In genomic region chrX:7077910-7078245, GRCh38 we compare ENCODE assay signal across 19 cellular contexts.
A peak's percentile ranks its signal among the peaks of the same experiment; 100 is the strongest.
DNase-seq lines count a peak whose midpoint lies in the region; ATAC-seq and TF ChIP-seq lines count a peak whose summit lies in the region.
"Had no signal": no experiment of that assay in that cellular context is flagged by ENCODE, and none has a peak within 500 bp of the region (broad histone marks: within the 10 kb centered on the region; RNA-seq: fewer than 3 reads in every experiment).

No MANE protein-coding gene starts in this region.

- ATAC-seq in DND-41 (ENCODE audit: insufficient read depth, low read depth) (peak; percentile 41), HG03025 (IDR thresholded peaks at IDR 0.05; ENCODE audit: low FRiP score, unreplicated experiment) (no peak)

- peaks cover 28% of the 10 kb centered on the region for H3K36me3 Mint-ChIP-seq in neural progenitor cell

- DNase-seq in NCI-H82 (lab: John Stamatoyannopoulos, UW) (peak; percentile 2), NCI-H82 treated with DMSO at 0.1 percent for 48 hours (lab: John Stamatoyannopoulos, UW; ENCODE audit: unreplicated experiment) (no peak), DND-41 (peak; percentile 60), neural progenitor cell (ENCODE audit: low spot score) (peak; percentile 19), ovary (no peak), UCSD-AML1 (lab: John Stamatoyannopoulos, UW; ENCODE audit: unreplicated experiment) (no peak)
- DNase-seq: C1 segment of cervical spinal cord; Calu3; CD4-positive, alpha-beta memory T cell; COR-L47; DMS53; DMS79 treated with DMSO at 0.1 percent for 48 hours; GOT3; HFFc6 had no signal

- 89 to 95% (median 94%) methylated on average over 5 of the region's 5 CpGs for WGBS in ovary, 3 donors

- H3K27ac ChIP-seq in DND-41 (ENCODE audit: low read length) (peak overlapping the region; percentile 100), neural progenitor cell (no peak overlapping the region), ovary (no peak overlapping the region)
- H3K27ac ChIP-seq: 22Rv1 had no signal

- H3K4me1 Mint-ChIP-seq in neural progenitor cell = peaks cover 7% of the 10 kb centered on the region

- H3K36me3 ChIP-seq in DND-41 (ENCODE audit: insufficient read depth, low read length) = peaks cover 53% of the 10 kb centered on the region
- no peaks in the 10 kb centered on the region; the same call in 1 of the 2 replicates for H3K36me3 ChIP-seq in Loucy (ENCODE audit: insufficient read depth, low read length)
- no peaks in the 10 kb centered on the region for H3K36me3 ChIP-seq in neural progenitor cell
- H3K36me3 ChIP-seq in ovary = no peaks in the 10 kb centered on the region

- no peaks in the 10 kb centered on the region for H3K9me3 ChIP-seq in DND-41 (ENCODE audit: insufficient read depth, low read length, severe bottlenecking)
- no peaks in the 10 kb centered on the region for H3K9me3 ChIP-seq in Loucy (ENCODE audit: insufficient read depth, low read depth, low read length)
- H3K9me3 ChIP-seq in neural progenitor cell (ENCODE audit: low read depth) = no peaks in the 10 kb centered on the region
- H3K9me3 ChIP-seq in ovary = no peaks in the 10 kb centered on the region
- H3K9me3 ChIP-seq: HAP-1 had no signal

- intact Hi-C loops in ovary (cut with DNase I) = no loop called here

- no peaks in the 10 kb centered on the region for H3K27me3 ChIP-seq in DND-41 (ENCODE audit: insufficient read depth, low read length, poor library complexity)
- H3K27me3 ChIP-seq in Loucy (ENCODE audit: insufficient read depth, low read length, poor library complexity, severe bottlenecking) = no peaks in the 10 kb centered on the region
- H3K27me3 ChIP-seq in neural progenitor cell = no peaks in the 10 kb centered on the region
- no peaks in the 10 kb centered on the region for H3K27me3 ChIP-seq in ovary

- H3K4me1 ChIP-seq in DND-41 (ENCODE audit: insufficient read depth, low read length) = peaks cover 100% of the 10 kb centered on the region
- peaks cover 50% of the 10 kb centered on the region for H3K4me1 ChIP-seq in Loucy (ENCODE audit: insufficient read depth, low read length, poor library complexity, severe bottlenecking)
- H3K4me1 ChIP-seq in neural progenitor cell = no peaks in the 10 kb centered on the region
- H3K4me1 ChIP-seq in ovary (ENCODE audit: insufficient read depth) = no peaks in the 10 kb centered on the region
- H3K4me1 ChIP-seq: HAP-1 had no signal

- peak overlapping the region; percentile 67 for H3K9ac ChIP-seq in DND-41 (ENCODE audit: low read depth, low read length)
- peak overlapping the region; percentile 22 for H3K9ac ChIP-seq in Loucy (ENCODE audit: low read depth, low read length, poor library complexity, severe bottlenecking)
- no peak overlapping the region for H3K9ac ChIP-seq in neural progenitor cell

- H3K27ac Mint-ChIP-seq in neural progenitor cell = no peak overlapping the region
- H3K27ac Mint-ChIP-seq: B cell, HFFc6 had no signal

- TF ChIP-seq CTCF in DND-41 (IDR thresholded peaks at IDR 0.05; ENCODE audit: borderline replicate concordance, extremely low read depth, low read length, poor library complexity, severe bottlenecking) = no peak
- no peak for TF ChIP-seq CTCF in Loucy (conservative IDR thresholded peaks at IDR 0.05; ENCODE audit: low read length)
- no peak for TF ChIP-seq CTCF in neural progenitor cell (IDR thresholded peaks at IDR 0.05)
- no peak for TF ChIP-seq CTCF in ovary (IDR thresholded peaks at IDR 0.05)

- H3K79me2 ChIP-seq in DND-41 (ENCODE audit: insufficient read depth, low read length) = peaks cover 94% of the 10 kb centered on the region
- H3K79me2 ChIP-seq in Loucy (ENCODE audit: insufficient read depth, low read length) = peaks cover 4% of the 10 kb centered on the region; the same call in 1 of the 2 replicates
- no peaks in the 10 kb centered on the region for H3K79me2 ChIP-seq in neural progenitor cell (ENCODE audit: low read depth)

- no peak for TF ChIP-seq POLR2A in ovary (IDR thresholded peaks at IDR 0.05)

- no peak overlapping the region for H3K4me3 Mint-ChIP-seq in neural progenitor cell
- H3K4me3 Mint-ChIP-seq: B cell; CD4-positive, alpha-beta memory T cell; HFFc6 had no signal

- H3F3A ChIP-seq in Loucy (ENCODE audit: low read depth) = no peaks in the 10 kb centered on the region
- no peaks in the 10 kb centered on the region for H3F3A ChIP-seq in neural progenitor cell (ENCODE audit: low read depth)

- H3K4me3 ChIP-seq in DND-41 (ENCODE audit: low read depth in 1 of 2, low read length in 2 of 2) (peak overlapping the region in 1 of 2 experiments; percentile 2; a peak in 1 of 4 replicates), Loucy (ENCODE audit: low read length, poor library complexity, severe bottlenecking) (no peak overlapping the region), neural progenitor cell (no peak overlapping the region), ovary (no peak overlapping the region)
- H3K4me3 ChIP-seq: HAP-1 had no signal

- H3K4me2 ChIP-seq in DND-41 (ENCODE audit: insufficient read depth, low read length) = peak overlapping the region; percentile 56; the same call in 1 of the 2 replicates
- no peak overlapping the region for H3K4me2 ChIP-seq in Loucy (ENCODE audit: low read depth, low read length, poor library complexity, severe bottlenecking)
- no peak overlapping the region for H3K4me2 ChIP-seq in neural progenitor cell

- H4K20me1 ChIP-seq in DND-41 (ENCODE audit: insufficient read depth, low read length) = no peaks in the 10 kb centered on the region
- no peaks in the 10 kb centered on the region for H4K20me1 ChIP-seq in Loucy (ENCODE audit: insufficient read depth, low read length, poor library complexity, severe bottlenecking)
- H4K20me1 ChIP-seq in neural progenitor cell (ENCODE audit: low read depth) = no peaks in the 10 kb centered on the region

- H3K9me2 ChIP-seq in Loucy (replicated peaks; ENCODE audit: low read depth, low read length) = no peaks in the 10 kb centered on the region

- H3K9me3 Mint-ChIP-seq in neural progenitor cell = peaks cover 3% of the 10 kb centered on the region
- H3K9me3 Mint-ChIP-seq: CD4-positive, alpha-beta memory T cell; HFFc6 had no signal

- TF ChIP-seq EP300 in ovary (IDR thresholded peaks at IDR 0.05) = no peak

- H2AFZ ChIP-seq in DND-41 (ENCODE audit: low read depth, low read length) = no peak overlapping the region
- no peak overlapping the region for H2AFZ ChIP-seq in Loucy (ENCODE audit: low read length)
- H2AFZ ChIP-seq in neural progenitor cell (replicated peaks) = no peak overlapping the region

- no peaks in the 10 kb centered on the region for H3K27me3 Mint-ChIP-seq in neural progenitor cell (ENCODE audit: insufficient read depth, low read depth)
- H3K27me3 Mint-ChIP-seq: B cell; CD4-positive, alpha-beta memory T cell had no signal

Comparison
In these comparisons a context has a peak if more than half of its experiments do, and no peak if none do; other contexts are left out.
1. DNase-seq: peak in NCI-H82 (single experiment), DND-41 (single experiment) and neural progenitor cell (single experiment); none in NCI-H82 treated with DMSO at 0.1 percent for 48 hours (single experiment), ovary (0 of 5) and UCSD-AML1 (single experiment).